ENCODE assay signal across 10 cellular contexts in genomic region chr6:86937219-86938079, GRCh38. TPM values are rescaled to one million over a fixed set of nuclear protein-coding genes. Genes with fewer than 3 reads are reported as not detected.
DNase-seq lines count a peak whose midpoint lies in the region; TF ChIP-seq lines count a peak whose summit lies in the region.
"Had no signal": no experiment of that assay in that cellular context is flagged by ENCODE, and none has a peak within 500 bp of the region (broad histone marks: within the 10 kb centered on the region; RNA-seq: fewer than 3 reads in every experiment).

A gene with protein sequence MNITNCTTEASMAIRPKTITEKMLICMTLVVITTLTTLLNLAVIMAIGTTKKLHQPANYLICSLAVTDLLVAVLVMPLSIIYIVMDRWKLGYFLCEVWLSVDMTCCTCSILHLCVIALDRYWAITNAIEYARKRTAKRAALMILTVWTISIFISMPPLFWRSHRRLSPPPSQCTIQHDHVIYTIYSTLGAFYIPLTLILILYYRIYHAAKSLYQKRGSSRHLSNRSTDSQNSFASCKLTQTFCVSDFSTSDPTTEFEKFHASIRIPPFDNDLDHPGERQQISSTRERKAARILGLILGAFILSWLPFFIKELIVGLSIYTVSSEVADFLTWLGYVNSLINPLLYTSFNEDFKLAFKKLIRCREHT (plus strand): TSS chr6:86937528. CDS start chr6:87015335, 77,807 bp downstream.

- peaks cover 10 to 13% of the 10 kb centered on the region in 2 experiments for H3K4me1 Mint-ChIP-seq in H9
- no peaks in the 10 kb centered on the region for H3K4me1 Mint-ChIP-seq in CD8-positive, alpha-beta memory T cell
- H3K4me1 Mint-ChIP-seq: activated naive CD4-positive, alpha-beta T cell treated with anti-CD3 and anti-CD28 coated beads, Interleukin-2, amount 50 U/mL, for 24 hours had no signal

- no peak within 1 kb of the TSS; a peak in 1 of 7 replicates for H3K27ac Mint-ChIP-seq in H9
- no peak within 1 kb of the TSS for H3K27ac Mint-ChIP-seq in CD8-positive, alpha-beta memory T cell
- H3K27ac Mint-ChIP-seq: activated naive CD4-positive, alpha-beta T cell treated with anti-CD3 and anti-CD28 coated beads, Interleukin-2, amount 50 U/mL, for 24 hours had no signal

- whole genome bisulfite sequencing in H9 (ENCODE audit: extremely low coverage, insufficient read length, low lambda C conversion rate), result no CpG with 5 or more reads among the region's 55 CpGs

- TF ChIP-seq CTCF in H9 (conservative IDR thresholded peaks at IDR 0.05) (peak; percentile 91), ascending aorta (IDR thresholded peaks at IDR 0.05) (peak in 2 of 3 experiments; percentile 32 to 42)

- H3K23ac ChIP-seq in H9 (ENCODE audit: insufficient read length, low read depth, low read length), result no peak within 1 kb of the TSS

- no peak within 1 kb of the TSS for H4K5ac ChIP-seq in H9 (ENCODE audit: insufficient read length, low read depth, low read length)

- no peak within 1 kb of the TSS for H3K18ac ChIP-seq in H9 (ENCODE audit: insufficient read length, low read depth, low read length)

- peak within 1 kb of the TSS; percentile 44 for H3K4me2 ChIP-seq in H9 (ENCODE audit: insufficient read depth, insufficient read length, low read length)
- H3K4me2 ChIP-seq: BLaER1 treated with 17β-estradiol and CSF1 and Interleukin-3, amounts not matched to agents 10 nM and 100 nM had no signal

- no peaks in the 10 kb centered on the region for H3K9me3 ChIP-seq in H9 (ENCODE audit: control insufficient read depth, low read depth, low read length)
- no peaks in the 10 kb centered on the region for H3K9me3 ChIP-seq in ascending aorta
- H3K9me3 ChIP-seq in CD8-positive, alpha-beta memory T cell (ENCODE audit: low read length), result no peaks in the 10 kb centered on the region

- H3K14ac ChIP-seq in H9 (ENCODE audit: insufficient read depth, low read length), result 0 out of 2 replicates have a peak within 1 kb of the TSS, but pooled peaks have one; percentile 44

- no peaks in the 10 kb centered on the region for H4K20me1 ChIP-seq in H9 (ENCODE audit: control insufficient read depth, insufficient read depth, insufficient read length)
- H4K20me1 ChIP-seq: BLaER1 treated with 17β-estradiol and CSF1 and Interleukin-3, amounts not matched to agents 10 nM and 100 nM had no signal

- POLR2A ChIA-PET in CD8-positive, alpha-beta memory T cell (lab: Charles Lee), result no interaction called here

- H3K27ac ChIP-seq in H9 (ENCODE audit: insufficient read length, low read depth, low read length) (no peak within 1 kb of the TSS), ascending aorta (no peak within 1 kb of the TSS)
- no peak within 1 kb of the TSS for H3K27ac ChIP-seq in CD8-positive, alpha-beta memory T cell (ENCODE audit: low read depth, low read length)
- H3K27ac ChIP-seq: BLaER1 treated with 17β-estradiol and CSF1 and Interleukin-3, amounts not matched to agents 10 nM and 100 nM had no signal

- peaks cover 9% of the 10 kb centered on the region; the same call in 1 of the 2 replicates for H3K27me3 ChIP-seq in H9 (ENCODE audit: insufficient read depth, low read length)
- no peaks in the 10 kb centered on the region for H3K27me3 ChIP-seq in ascending aorta
- peaks cover 3% of the 10 kb centered on the region for H3K27me3 ChIP-seq in CD8-positive, alpha-beta memory T cell (ENCODE audit: insufficient read depth, low read length, poor library complexity, severe bottlenecking)
- H3K27me3 ChIP-seq: BLaER1 treated with 17β-estradiol and CSF1 and Interleukin-3, amounts not matched to agents 10 nM and 100 nM had no signal

- no peak within 1 kb of the TSS for H2AFZ ChIP-seq in H9 (ENCODE audit: low read length)

- H4K91ac ChIP-seq in H9 (ENCODE audit: insufficient read length, low read depth, low read length), result no peak within 1 kb of the TSS

- peaks cover 5% of the 10 kb centered on the region for H3K23me2 ChIP-seq in H9 (ENCODE audit: insufficient read length, low read depth, low read length, poor library complexity, severe bottlenecking)

- H3K4me3 ChIP-seq in ascending aorta, result peak within 1 kb of the TSS; percentile 40 to 50
- no peak within 1 kb of the TSS for H3K4me3 ChIP-seq in CD8-positive, alpha-beta memory T cell (ENCODE audit: low read length)
- H3K4me3 ChIP-seq: BLaER1 treated with 17β-estradiol and CSF1 and Interleukin-3, amounts not matched to agents 10 nM and 100 nM had no signal

- H3K79me1 ChIP-seq in H9 (ENCODE audit: insufficient read depth, low read depth, low read length, poor library complexity, severe bottlenecking), result no peaks in the 10 kb centered on the region

- no peak within 1 kb of the TSS for H2BK120ac ChIP-seq in H9 (ENCODE audit: low read depth, low read length, poor library complexity, severe bottlenecking)

- no peak within 1 kb of the TSS for H2BK12ac ChIP-seq in H9 (ENCODE audit: insufficient read length, low read depth, low read length)

- H3K56ac ChIP-seq in H9 (ENCODE audit: insufficient read length, low read depth, low read length), result no peak within 1 kb of the TSS

- 0 out of 5 replicates have a peak, but pooled peaks cover 0 to 6% of the 10 kb centered on the region in 2 experiments for H3K9me3 Mint-ChIP-seq in H9
- H3K9me3 Mint-ChIP-seq in CD8-positive, alpha-beta memory T cell, result peaks cover 0 to 10% (median 5%) of the 10 kb centered on the region in 5 donors
- H3K9me3 Mint-ChIP-seq: activated naive CD4-positive, alpha-beta T cell treated with anti-CD3 and anti-CD28 coated beads, Interleukin-2, amount 50 U/mL, for 24 hours had no signal

- H3K27me3 Mint-ChIP-seq in H9 (ENCODE audit: low read depth), result peaks cover 59% of the 10 kb centered on the region
- peaks cover 19 to 33% of the 10 kb centered on the region in 2 donors for H3K27me3 Mint-ChIP-seq in CD8-positive, alpha-beta memory T cell

- H2BK15ac ChIP-seq in H9 (ENCODE audit: low read depth, low read length), result no peak within 1 kb of the TSS

- H3T11ph ChIP-seq in H9 (ENCODE audit: low read length), result no peak within 1 kb of the TSS

- CTCF ChIA-PET in CD8-positive, alpha-beta memory T cell (lab: Charles Lee), result no interaction called here

- H3K36me3 ChIP-seq in ascending aorta, result no peaks in the 10 kb centered on the region
- no peaks in the 10 kb centered on the region for H3K36me3 ChIP-seq in CD8-positive, alpha-beta memory T cell (ENCODE audit: insufficient read depth, low read length)
- H3K36me3 ChIP-seq: BLaER1 treated with 17β-estradiol and CSF1 and Interleukin-3, amounts not matched to agents 10 nM and 100 nM had no signal

- H2BK5ac ChIP-seq in H9 (ENCODE audit: insufficient read length, low read length), result no peak within 1 kb of the TSS

- DNase-seq in NCI-H2107 treated with DMSO at 0.1 percent for 48 hours (lab: John Stamatoyannopoulos, UW; ENCODE audit: unreplicated experiment) (peak; percentile 30), NCI-H2107 (lab: John Stamatoyannopoulos, UW) (no peak), H9 (peak; percentile 95), NCI-H2029 treated with DMSO at 0.1 percent for 48 hours (lab: John Stamatoyannopoulos, UW) (peak; percentile 3), ascending aorta (ENCODE audit: low spot score in 2 of 2) (no peak), iPS-NIHi11 (ENCODE audit: low spot score) (peak; percentile 79)
- peak; percentile 37 for DNase-seq in stimulated activated CD8-positive, alpha-beta memory T cell treated with anti-CD3 and anti-CD28 coated beads, Interleukin-4, amount 100 ng/mL, for 48 hours
- DNase-seq in CD8-positive, alpha-beta memory T cell, result no peak

- H3K4me1 ChIP-seq in H9 (ENCODE audit: insufficient read depth, low read length) (no peaks in the 10 kb centered on the region), ascending aorta (no peaks in the 10 kb centered on the region)
- H3K4me1 ChIP-seq in CD8-positive, alpha-beta memory T cell (ENCODE audit: insufficient read depth, low read length), result no peaks in the 10 kb centered on the region

- H3K9ac ChIP-seq in H9 (ENCODE audit: extremely low read depth, insufficient read length, low read length), result no peak within 1 kb of the TSS
- H3K9ac ChIP-seq: BLaER1 treated with 17β-estradiol and CSF1 and Interleukin-3, amounts not matched to agents 10 nM and 100 nM had no signal

- H3K79me2 ChIP-seq in H9 (ENCODE audit: insufficient read depth, low read length), result no peaks in the 10 kb centered on the region

- no peak within 1 kb of the TSS for H3K4ac ChIP-seq in H9 (ENCODE audit: low read depth, low read length)

- H2BK20ac ChIP-seq in H9 (ENCODE audit: low read depth, low read length, poor library complexity, severe bottlenecking), result no peak within 1 kb of the TSS

- H3K4me3 Mint-ChIP-seq in H9, result peak within 1 kb of the TSS; percentile 70 to 88
- H3K4me3 Mint-ChIP-seq in CD8-positive, alpha-beta memory T cell, result no peak within 1 kb of the TSS
- H3K4me3 Mint-ChIP-seq: activated naive CD4-positive, alpha-beta T cell treated with anti-CD3 and anti-CD28 coated beads, Interleukin-2, amount 50 U/mL, for 24 hours had no signal

- intact Hi-C loops in ascending aorta (cut with DNase I), result loop anchor here (1.0 to 5.0 kb wide), 2 partner anchors 1014 to 1180 kb away; no protein-coding TSS in a partner anchor

- H4K8ac ChIP-seq in H9 (replicated peaks; ENCODE audit: insufficient read length, low read depth, low read length), result no peak within 1 kb of the TSS

- no peak within 1 kb of the TSS for H2AK5ac ChIP-seq in H9 (ENCODE audit: insufficient read length, low read length)

- H3K36me3 Mint-ChIP-seq in H9 (ENCODE audit: insufficient read depth in 1 of 3, low read depth in 3 of 3), result no peaks in the 10 kb centered on the region
- H3K36me3 Mint-ChIP-seq in CD8-positive, alpha-beta memory T cell, result no peaks in the 10 kb centered on the region
- H3K36me3 Mint-ChIP-seq: activated naive CD4-positive, alpha-beta T cell treated with anti-CD3 and anti-CD28 coated beads, Interleukin-2, amount 50 U/mL, for 24 hours had no signal

RNA-seq across cellular contexts. Expression of the gene that starts here (rescaled TPM):
- total RNA-seq in H9 (2021), result not detected in 2 replicates
- total RNA-seq in ascending aorta, result not detected
- not detected for total RNA-seq in CD8-positive, alpha-beta memory T cell
- polyA plus RNA-seq in CD8-positive, alpha-beta memory T cell, result not detected

Comparison
In these comparisons a context has a peak if more than half of its experiments do, and no peak if none do; other contexts are left out.
1. DNase-seq: peak in NCI-H2107 treated with DMSO at 0.1 percent for 48 hours (single experiment), NCI-H2029 treated with DMSO at 0.1 percent for 48 hours (single experiment), iPS-NIHi11 (single experiment) and stimulated activated CD8-positive, alpha-beta memory T cell treated with anti-CD3 and anti-CD28 coated beads, Interleukin-4, amount 100 ng/mL, for 48 hours (single experiment); none in NCI-H2107 (single experiment), ascending aorta (0 of 2) and CD8-positive, alpha-beta memory T cell (0 of 5).
2. Peak in DNase-seq and H3K4me2 ChIP-seq in H9; RNA of the gene not detected or under 1 TPM.
3. H3K4me3 Mint-ChIP-seq: peak in H9 (2 of 2); none in CD8-positive, alpha-beta memory T cell (0 of 7).